ENCODE assay signal across 26 cellular contexts in the genomic region with DNA sequence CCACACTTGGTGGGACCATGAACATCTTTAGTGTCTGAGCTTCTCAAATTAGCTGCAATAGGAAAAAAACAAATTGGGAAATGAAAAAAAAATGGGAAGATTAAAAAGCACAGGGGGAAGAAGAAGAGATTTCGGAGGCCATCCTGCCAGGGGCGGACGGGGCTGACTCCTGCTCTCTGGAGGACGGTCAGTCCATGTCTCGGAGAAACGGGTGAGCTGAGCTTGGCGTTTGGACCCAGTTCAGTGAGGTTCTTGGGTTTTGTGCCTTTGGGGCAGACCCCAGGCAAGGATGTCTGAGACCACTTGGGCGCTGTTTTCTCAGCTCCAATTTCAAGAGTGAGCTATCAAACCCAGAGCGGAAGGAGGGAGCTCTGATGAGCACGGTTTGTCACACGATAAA.
"Had no signal": no experiment of that assay in that cellular context is flagged by ENCODE, and none has a peak within 500 bp of the region (broad histone marks: within the 10 kb centered on the region; RNA-seq: fewer than 3 reads in every experiment).

No MANE protein-coding gene starts in this region.

- ATAC-seq: activated CD4-positive, CD25-positive, alpha-beta regulatory T cell treated with anti-CD3 and anti-CD28 coated beads, Interleukin-2, amount 50 U/mL, for 24 hours; activated CD8-positive, alpha-beta T cell treated with anti-CD3 and anti-CD28 coated beads, Interleukin-2, amount 10 ng/mL, durations not matched to agents 7 days and 5 days; activated naive CD4-positive, alpha-beta T cell treated with anti-CD3 and anti-CD28 coated beads, Interleukin-2, amount 50 U/mL, for 72 hours; activated T-cell treated with anti-CD3 and anti-CD28 coated beads, Interleukin-2, amount 50 U/mL, for 4 hours; Panc1; Right ventricle myocardium inferior had no signal

- H3K4me3 Mint-ChIP-seq: activated CD8-positive, alpha-beta T cell treated with anti-CD3 and anti-CD28 coated beads, Interleukin-2, amount 10 ng/mL, durations not matched to agents 7 days and 5 days; activated T-cell treated with anti-CD3 and anti-CD28 coated beads, Interleukin-2, amount 50 U/mL, for 4 hours had no signal

- H3K9me3 Mint-ChIP-seq: activated naive CD4-positive, alpha-beta T cell treated with anti-CD3 and anti-CD28 coated beads, Interleukin-2, amount 50 U/mL, for 72 hours; activated T-cell treated with anti-CD3 and anti-CD28 coated beads, Interleukin-2, amount 50 U/mL, for 4 hours had no signal

- H3K36me3 ChIP-seq: brain microvascular endothelial cell, cardiac muscle cell had no signal

- H3K27me3 ChIP-seq: brain microvascular endothelial cell, cardiac muscle cell had no signal

- H3K4me3 ChIP-seq: cardiac muscle cell, SK-N-MC had no signal

- H3K36me3 Mint-ChIP-seq: activated naive CD4-positive, alpha-beta T cell treated with anti-CD3 and anti-CD28 coated beads, Interleukin-2, amount 50 U/mL, for 72 hours had no signal

- H3K27ac Mint-ChIP-seq: activated CD8-positive, alpha-beta T cell treated with anti-CD3 and anti-CD28 coated beads, Interleukin-2, amount 10 ng/mL, durations not matched to agents 7 days and 5 days had no signal

- DNase-seq: activated CD4-positive, alpha-beta T cell treated with anti-CD3 and anti-CD28 coated beads for 4 hours; activated CD4-positive, alpha-beta T cell treated with anti-CD3 and anti-CD28 coated beads, Interleukin-2, amount 50 U/mL, for 4 hours; activated CD8-positive, alpha-beta T cell treated with anti-CD3 and anti-CD28 coated beads, Interleukin-2, amount 10 ng/mL, durations not matched to agents 7 days and 5 days; activated effector memory CD4-positive, alpha-beta T cell treated with anti-CD3 and anti-CD28 coated beads, Interleukin-2, amount 50 U/mL, for 16 hours; activated naive CD4-positive, alpha-beta T cell treated with Interleukin-2 at 50 U/mL for 16 hours; activated T-cell treated with anti-CD3 and anti-CD28 coated beads, Interleukin-2, amount 50 U/mL, for 4 hours; brain microvascular endothelial cell; cerebellar nuclear complex; Karpas-422; MM.1S; NCI-H1105; NCI-H1436; NCI-H1694 treated with DMSO at 0.1 percent for 48 hours; NCI-H2029 treated with DMSO at 0.1 percent for 48 hours; NCI-H510A treated with DMSO at 0.1 percent for 48 hours; NCI-H69; NK-92 treated with Interleukin-12 subunit alpha and Interleukin-12 subunit beta, amount 100 ng/mL, for 24 hours; OCI-M1; RPMI8226; SW 1271 had no signal

- H3K27ac ChIP-seq: brain microvascular endothelial cell, cardiac muscle cell, SK-N-MC had no signal
